ENCODE assay signal across 16 cellular contexts in genomic region chr10:58044072-58044471, GRCh38.
DNase-seq lines count a peak whose midpoint lies in the region; ATAC-seq, FAIRE-seq and TF ChIP-seq lines count a peak whose summit lies in the region.
"Had no signal": no experiment of that assay in that cellular context is flagged by ENCODE, and none has a peak within 500 bp of the region (broad histone marks: within the 10 kb centered on the region; RNA-seq: fewer than 3 reads in every experiment).

No MANE protein-coding gene starts in this region.

- TF ChIP-seq POLR2A in IMR-90 (IDR thresholded peaks at IDR 0.05; ENCODE audit: low read depth, low read length) (no peak), vagina (IDR thresholded peaks at IDR 0.05) (no peak)

- H3K27me3 ChIP-seq in BJ (ENCODE audit: control insufficient read depth, insufficient read depth, low read length) (no peaks in the 10 kb centered on the region), IMR-90 (ENCODE audit: control insufficient read depth, insufficient read depth, low read length) (no peaks in the 10 kb centered on the region), keratinocyte (ENCODE audit: control insufficient read depth, extremely low read depth, insufficient read depth, low read length) (no peaks in the 10 kb centered on the region), endodermal cell (ENCODE audit: control insufficient read depth, insufficient read depth, low read length, poor library complexity, severe bottlenecking) (no peaks in the 10 kb centered on the region), lower lobe of right lung (ENCODE audit: low read depth) (no peaks in the 10 kb centered on the region), vagina (no peaks in the 10 kb centered on the region)
- H3K27me3 ChIP-seq: BLaER1, body of pancreas, ovary, spleen had no signal

- no peak overlapping the region for H2AK5ac ChIP-seq in IMR-90 (ENCODE audit: low read depth, low read length)

- H3K4me2 ChIP-seq in IMR-90 (ENCODE audit: low read depth, low read length) (no peak overlapping the region), keratinocyte (ENCODE audit: control insufficient read depth, extremely low read depth, insufficient read depth, low read depth, low read length) (no peak overlapping the region)

- no peak overlapping the region for H4K91ac ChIP-seq in IMR-90 (ENCODE audit: insufficient read depth, low read depth, low read length)

- H3K4me1 Mint-ChIP-seq in endodermal cell = no peaks in the 10 kb centered on the region

- no peak overlapping the region for H2BK15ac ChIP-seq in IMR-90 (ENCODE audit: low read depth, low read length)

- CTCF ChIA-PET in BJ (lab: Yijun Ruan, JAX) (interaction anchor here (0.7 to 1.1 kb wide), 2 partner anchors 17 to 25 kb away, joined by 3 read pairs; no protein-coding TSS in a partner anchor), IMR-90 (lab: Yijun Ruan, JAX) (no interaction called here)

- no peak for TF ChIP-seq RAD21 in IMR-90 (IDR thresholded peaks at IDR 0.05; ENCODE audit: low read length)

- no peak overlapping the region for H3K4ac ChIP-seq in IMR-90 (ENCODE audit: low read depth, low read length)

- POLR2A ChIA-PET in BJ (lab: Charles Lee) = no interaction called here
- POLR2A ChIA-PET in IMR-90 (lab: Charles Lee; ENCODE audit: unreplicated experiment) = no interaction called here

- H3K79me2 ChIP-seq in keratinocyte (ENCODE audit: control insufficient read depth, insufficient read depth, low read length) = no peaks in the 10 kb centered on the region

- in situ Hi-C loops in IMR-90 (cut with MboI; ENCODE audit: low sequenced_read_pairs) = no loop called here
- in situ Hi-C loops in astrocyte of the spinal cord (cut with HindIII; ENCODE audit: low sequenced_read_pairs) = no loop called here

- H3K36me3 Mint-ChIP-seq in endodermal cell (ENCODE audit: low read depth) = peaks cover 3% of the 10 kb centered on the region

- no peak overlapping the region for H3K4me3 ChIP-seq in BJ (ENCODE audit: low read depth, low read length)
- H3K4me3 ChIP-seq in IMR-90 (ENCODE audit: insufficient read depth, low read depth, low read length) = no peak overlapping the region
- H3K4me3 ChIP-seq in astrocyte of the spinal cord (ENCODE audit: low read depth, low read length) = no peak overlapping the region
- H3K4me3 ChIP-seq in keratinocyte (ENCODE audit: control insufficient read depth in 2 of 3, extremely low read depth in 1 of 3, insufficient read depth in 2 of 3, low read depth in 1 of 3, low read length in 3 of 3) = no peak overlapping the region
- H3K4me3 ChIP-seq in endodermal cell (ENCODE audit: low read length) = no peak overlapping the region
- no peak overlapping the region for H3K4me3 ChIP-seq in lower lobe of right lung
- no peak overlapping the region for H3K4me3 ChIP-seq in vagina
- H3K4me3 ChIP-seq: BLaER1, body of pancreas, ovary, spleen had no signal

- H3K36me3 ChIP-seq in BJ (ENCODE audit: control insufficient read depth, insufficient read depth, low read length) = no peaks in the 10 kb centered on the region
- H3K36me3 ChIP-seq in IMR-90 (ENCODE audit: control insufficient read depth, insufficient read depth, low read length) = no peaks in the 10 kb centered on the region
- H3K36me3 ChIP-seq in keratinocyte (ENCODE audit: control insufficient read depth in 2 of 2, extremely low read depth in 1 of 2, insufficient read depth in 2 of 2, low read length in 2 of 2) = no peaks in the 10 kb centered on the region
- no peaks in the 10 kb centered on the region for H3K36me3 ChIP-seq in endodermal cell (ENCODE audit: control insufficient read depth, insufficient read depth, low read length)
- H3K36me3 ChIP-seq in lower lobe of right lung = no peaks in the 10 kb centered on the region
- H3K36me3 ChIP-seq in vagina = no peaks in the 10 kb centered on the region
- H3K36me3 ChIP-seq: BLaER1, ovary, spleen had no signal

- H3K27me3 Mint-ChIP-seq in endodermal cell (ENCODE audit: insufficient read depth) = no peaks in the 10 kb centered on the region

- no peak overlapping the region for H3K56ac ChIP-seq in IMR-90 (ENCODE audit: extremely low read depth, insufficient read depth, low read length)

- H3K23ac ChIP-seq in IMR-90 (ENCODE audit: low read depth, low read length) = no peak overlapping the region

- H3K4me3 Mint-ChIP-seq in endodermal cell = no peak overlapping the region
- H3K4me3 Mint-ChIP-seq: activated CD8-positive, alpha-beta T cell treated with anti-CD3 and anti-CD28 coated beads for 36 hours had no signal

- H2AFZ ChIP-seq in IMR-90 (replicated peaks; ENCODE audit: low read length, poor library complexity) = no peak overlapping the region
- no peak overlapping the region for H2AFZ ChIP-seq in keratinocyte (ENCODE audit: control insufficient read depth, low read length)

- no TSS peak for BruUV-seq in IMR-90 (replicated peaks; lab: Mats Ljungman, UMichigan)

- H3K27ac ChIP-seq in IMR-90 (ENCODE audit: insufficient read depth, low read length) = no peak overlapping the region
- H3K27ac ChIP-seq in keratinocyte (ENCODE audit: control insufficient read depth, insufficient read depth, low read length) = no peak overlapping the region
- no peak overlapping the region for H3K27ac ChIP-seq in endodermal cell (ENCODE audit: low read depth, low read length)
- H3K27ac ChIP-seq in lower lobe of right lung = no peak overlapping the region
- no peak overlapping the region for H3K27ac ChIP-seq in vagina
- H3K27ac ChIP-seq: BLaER1, body of pancreas, ovary, spleen had no signal

- WGBS in IMR-90 (ENCODE audit: extremely low coverage in 2 of 2, insufficient read length in 1 of 2), 2 experiments = no CpG with 5 or more reads among the region's 3 CpGs
- WGBS in endodermal cell (ENCODE audit: insufficient coverage in 1 of 2, insufficient read length in 1 of 2), 2 experiments = 90 to 100% methylated on average over 2 to 3 of the region's 3 CpGs

- no peak overlapping the region for H2BK5ac ChIP-seq in IMR-90 (ENCODE audit: low read depth, low read length, poor library complexity, severe bottlenecking)

- H3K9me3 ChIP-seq in IMR-90 (ENCODE audit: control insufficient read depth, insufficient read depth, low read length) (no peaks in the 10 kb centered on the region), keratinocyte (ENCODE audit: control insufficient read depth, low read depth, low read length) (peaks cover 5% of the 10 kb centered on the region), endodermal cell (ENCODE audit: control insufficient read depth, low read length) (peaks cover 24% of the 10 kb centered on the region), lower lobe of right lung (peaks cover 5% of the 10 kb centered on the region), vagina (no peaks in the 10 kb centered on the region)
- H3K9me3 ChIP-seq: BLaER1, ovary had no signal

- FAIRE-seq in keratinocyte (lab: Jason Lieb, UNC) = peak; percentile 75
- FAIRE-seq: GM12892 had no signal

- intact Hi-C loops in IMR-90 (cut with micrococcal nuclease) = no loop called here
- intact Hi-C loops in lower lobe of right lung (cut with DNase I) = no loop called here
- intact Hi-C loops in vagina (cut with DNase I) = no loop called here

- H4K20me1 ChIP-seq in IMR-90 (ENCODE audit: insufficient read depth, low read length) (no peaks in the 10 kb centered on the region), keratinocyte (ENCODE audit: control insufficient read depth, extremely low read depth, insufficient read depth, low read length) (no peaks in the 10 kb centered on the region)
- H4K20me1 ChIP-seq: BLaER1 had no signal

- ATAC-seq in IMR-90 (ENCODE audit: low read depth) (peak; percentile 97), lower lobe of right lung (no peak)
- ATAC-seq: activated CD8-positive, alpha-beta T cell treated with anti-CD3 and anti-CD28 coated beads for 36 hours; body of pancreas had no signal

- H3K9ac ChIP-seq in IMR-90 (ENCODE audit: low read depth, low read length) (no peak overlapping the region), keratinocyte (ENCODE audit: control insufficient read depth, extremely low read depth, insufficient read depth, low read length) (no peak overlapping the region), endodermal cell (ENCODE audit: extremely low read depth, low read length, poor library complexity, severe bottlenecking) (no peak overlapping the region)
- H3K9ac ChIP-seq: BLaER1 had no signal

- peaks cover 12% of the 10 kb centered on the region for H3K9me3 Mint-ChIP-seq in endodermal cell

- peaks cover 2% of the 10 kb centered on the region; the same call in 1 of the 2 replicates for H3K4me1 ChIP-seq in IMR-90 (ENCODE audit: control insufficient read depth, insufficient read depth, low read length)
- H3K4me1 ChIP-seq in keratinocyte (ENCODE audit: control insufficient read depth, extremely low read depth, insufficient read depth, low read length) = no peaks in the 10 kb centered on the region
- H3K4me1 ChIP-seq in endodermal cell (ENCODE audit: control insufficient read depth, insufficient read depth, low read length) = no peaks in the 10 kb centered on the region
- no peaks in the 10 kb centered on the region for H3K4me1 ChIP-seq in lower lobe of right lung
- H3K4me1 ChIP-seq in vagina = no peaks in the 10 kb centered on the region
- H3K4me1 ChIP-seq: body of pancreas, spleen had no signal

- no peak overlapping the region for H2BK120ac ChIP-seq in IMR-90 (ENCODE audit: low read depth, low read length)

- dilution Hi-C loops in IMR-90 (cut with HindIII; ENCODE audit: low sequenced_read_pairs, unreplicated experiment) (no loop called here), keratinocyte (cut with MboI; ENCODE audit: extremely low pct_ligation_motif_present, low sequenced_read_pairs) (no loop called here)

- H3K18ac ChIP-seq in IMR-90 (ENCODE audit: low read depth, low read length) = no peak overlapping the region

- no peaks in the 10 kb centered on the region for H3K9me1 ChIP-seq in IMR-90 (ENCODE audit: insufficient read depth, low read length)
- H3K9me1 ChIP-seq in keratinocyte (ENCODE audit: control insufficient read depth, extremely low read depth, insufficient read depth, low read length) = no peaks in the 10 kb centered on the region

- peak; percentile 81 for DNase-seq in BJ (ENCODE audit: low read depth)
- peak; percentile 96 for DNase-seq in IMR-90
- DNase-seq in astrocyte of the spinal cord (ENCODE audit: low read depth, low spot score) = peak; percentile 84
- no peak for DNase-seq in keratinocyte (ENCODE audit: low read depth, low spot score)
- no peak for DNase-seq in NCI-H1417 (lab: John Stamatoyannopoulos, UW)
- no peak for DNase-seq in endodermal cell
- no peak for DNase-seq in lower lobe of right lung
- DNase-seq in vagina (ENCODE audit: extremely low spot score in 2 of 2) = no peak
- DNase-seq: activated CD8-positive, alpha-beta T cell treated with anti-CD3 and anti-CD28 coated beads for 36 hours; body of pancreas; DND-41; effector CD4-positive, alpha-beta T cell; ovary; spleen had no signal

- no peak overlapping the region for H4K5ac ChIP-seq in IMR-90 (ENCODE audit: low read depth, low read length)

- H3K79me1 ChIP-seq in IMR-90 (ENCODE audit: low read depth in 1 of 2, low read length in 2 of 2) = no peaks in the 10 kb centered on the region

- no peak overlapping the region for H3K14ac ChIP-seq in IMR-90 (replicated peaks; ENCODE audit: low read depth, low read length)

- TF ChIP-seq CTCF in BJ (IDR thresholded peaks at IDR 0.05; ENCODE audit: insufficient read depth, low read depth, low read length) = no peak
- TF ChIP-seq CTCF in IMR-90 (conservative IDR thresholded peaks at IDR 0.05; ENCODE audit: low read depth, low read length) = 0 out of 2 replicates have a peak, but pooled peaks have one; percentile 3
- no peak for TF ChIP-seq CTCF in astrocyte of the spinal cord (IDR thresholded peaks at IDR 0.05; ENCODE audit: low read depth, low read length)
- TF ChIP-seq CTCF in keratinocyte (optimal IDR thresholded peaks at IDR 0.05 in 1 of 3, IDR thresholded peaks at IDR 0.05 in 1 of 3, conservative IDR thresholded peaks at IDR 0.05 in 1 of 3; ENCODE audit: extremely low read depth in 1 of 3, insufficient read depth in 2 of 3, low read length in 3 of 3) = peak in 1 of 3 experiments; percentile 3
- TF ChIP-seq CTCF in endodermal cell (conservative IDR thresholded peaks at IDR 0.05) = no peak
- no peak for TF ChIP-seq CTCF in lower lobe of right lung (IDR thresholded peaks at IDR 0.05)
- no peak for TF ChIP-seq CTCF in vagina (IDR thresholded peaks at IDR 0.05)

- no peak overlapping the region for H4K8ac ChIP-seq in IMR-90 (ENCODE audit: low read depth in 2 of 2, low read length in 2 of 2)

- H2BK20ac ChIP-seq in IMR-90 (ENCODE audit: low read depth, low read length) = no peak overlapping the region

- H2AK9ac ChIP-seq in IMR-90 (replicated peaks; ENCODE audit: low read depth, low read length, poor library complexity) = no peak overlapping the region

- H3K27ac Mint-ChIP-seq in endodermal cell = no peak overlapping the region
- H3K27ac Mint-ChIP-seq: activated CD8-positive, alpha-beta T cell treated with anti-CD3 and anti-CD28 coated beads for 36 hours had no signal

Comparison
In these comparisons a context has a peak if more than half of its experiments do, and no peak if none do; other contexts are left out.
1. DNase-seq: peak in BJ (single experiment), IMR-90 (single experiment) and astrocyte of the spinal cord (single experiment); none in keratinocyte (single experiment), NCI-H1417 (0 of 3), endodermal cell (single experiment), lower lobe of right lung (single experiment) and vagina (0 of 2).